2 cellular contexts compared by ENCODE assay signal in genomic region chr2:74219846-74220486, GRCh38.
TF ChIP-seq lines count a peak whose summit lies in the region.

No MANE protein-coding gene starts in this region.

TF ChIP-seq in HepG2, 621 proteins besides CTCF, POLR2A, EP300 and RAD21 (continues in another document):
- no peak for TF ChIP-seq DMTF1 (CRISPR knock-in tag; IDR thresholded peaks at IDR 0.05)
- TF ChIP-seq SP2 (CRISPR knock-in tag; IDR thresholded peaks at IDR 0.05), result no peak
- TF ChIP-seq BORCS8-MEF2B (CRISPR knock-in tag; IDR thresholded peaks at IDR 0.05), result no peak
- TF ChIP-seq ZNF737 (CRISPR knock-in tag; IDR thresholded peaks at IDR 0.05; ENCODE audit: borderline replicate concordance), result no peak
- TF ChIP-seq ZNF564 (CRISPR knock-in tag; IDR thresholded peaks at IDR 0.05), result no peak
- TF ChIP-seq SOX6 (IDR thresholded peaks at IDR 0.05), result no peak
- peak; percentile 60 for TF ChIP-seq SOX6 (CRISPR knock-in tag; IDR thresholded peaks at IDR 0.05)
- no peak for TF ChIP-seq ZFP90 (CRISPR knock-in tag; IDR thresholded peaks at IDR 0.05; ENCODE audit: borderline replicate concordance)
- TF ChIP-seq MIXL1 (CRISPR knock-in tag; IDR thresholded peaks at IDR 0.05), result no peak
- TF ChIP-seq PATZ1 (CRISPR knock-in tag; IDR thresholded peaks at IDR 0.05), result 0 out of 2 replicates have a peak, but pooled peaks have one; percentile 16
- no peak for TF ChIP-seq GTF2F1 (IDR thresholded peaks at IDR 0.05; ENCODE audit: low read length)
- TF ChIP-seq ASH2L (IDR thresholded peaks at IDR 0.05; ENCODE audit: insufficient read length, low read depth, low read length), result no peak
- TF ChIP-seq NR2F6 (IDR thresholded peaks at IDR 0.05), result 0 out of 2 replicates have a peak, but pooled peaks have one; percentile 25
- no peak for TF ChIP-seq NR2F6 (CRISPR knock-in tag; IDR thresholded peaks at IDR 0.05)
- TF ChIP-seq POLR2G (IDR thresholded peaks at IDR 0.05; ENCODE audit: low read depth, low read length), result peak; percentile 29
- peak; percentile 43; the same call in 1 of the 2 replicates for TF ChIP-seq RARA (CRISPR knock-in tag; IDR thresholded peaks at IDR 0.05)
- no peak for TF ChIP-seq HCFC1 (IDR thresholded peaks at IDR 0.05; ENCODE audit: low read depth, low read length)
- no peak for TF ChIP-seq SRF (IDR thresholded peaks at IDR 0.05; ENCODE audit: low read depth, low read length)
- TF ChIP-seq RBM22 (optimal IDR thresholded peaks at IDR 0.05; ENCODE audit: low read length), result peak; percentile 75
- TF ChIP-seq FOSL2 (CRISPR knock-in tag; IDR thresholded peaks at IDR 0.05), result no peak
- TF ChIP-seq ARID4A (CRISPR knock-in tag; IDR thresholded peaks at IDR 0.05; ENCODE audit: borderline replicate concordance), result no peak
- TF ChIP-seq ZSCAN29 (CRISPR knock-in tag; conservative IDR thresholded peaks at IDR 0.05), result no peak
- no peak for TF ChIP-seq ZNF501 (CRISPR knock-in tag; IDR thresholded peaks at IDR 0.05)
- TF ChIP-seq TERF1 (CRISPR knock-in tag; IDR thresholded peaks at IDR 0.05), result no peak
- no peak for TF ChIP-seq ZNF282 (IDR thresholded peaks at IDR 0.05; ENCODE audit: partially characterized antibody)
- TF ChIP-seq ZNF777 (CRISPR knock-in tag; IDR thresholded peaks at IDR 0.05), result no peak

TF ChIP-seq in K562, 482 proteins besides CTCF, POLR2A, EP300 and RAD21:
- TF ChIP-seq SIX5 (IDR thresholded peaks at IDR 0.05; ENCODE audit: borderline replicate concordance in 1 of 2, insufficient read depth in 1 of 2, low read depth in 1 of 2, low read length in 2 of 2), result no peak
- TF ChIP-seq ATF3 (IDR thresholded peaks at IDR 0.05), result 0 out of 2 replicates have a peak, but pooled peaks have one; percentile 11
- TF ChIP-seq ATF3 (CRISPR knock-in tag; conservative IDR thresholded peaks at IDR 0.05), result no peak
TF ChIP-seq in K562: peak in this region for 1.
